ENCODE assay signal across 8 cellular contexts in genomic region chr5:178232920-178233429, GRCh38. TPM values are rescaled to one million over a fixed set of nuclear protein-coding genes. Genes with fewer than 3 reads are reported as not detected.
DNase-seq lines count a peak whose midpoint lies in the region; ATAC-seq and TF ChIP-seq lines count a peak whose summit lies in the region.

No MANE protein-coding gene starts in this region.

- no peaks in the 10 kb centered on the region for H3K9me3 Mint-ChIP-seq in natural killer cell

- peak overlapping the region; percentile 86 to 96 (median 90) for H3K4me3 ChIP-seq in BLaER1 treated with 17β-estradiol and CSF1 and Interleukin-3, amounts not matched to agents 10 nM and 100 nM

- peak overlapping the region; percentile 83 to 100 (median 98) for H3K4me2 ChIP-seq in BLaER1 treated with 17β-estradiol and CSF1 and Interleukin-3, amounts not matched to agents 10 nM and 100 nM

- no peaks in the 10 kb centered on the region for H3K9me3 ChIP-seq in BLaER1 treated with 17β-estradiol and CSF1 and Interleukin-3, amounts not matched to agents 10 nM and 100 nM (replicated peaks in 1 of 11)

- DNase-seq in caudate nucleus (lab: John Stamatoyannopoulos, UW) (peak in 4 of 61 donors; percentile 35 to 77 (median 52)), natural killer cell (no peak), SKM-1 (lab: John Stamatoyannopoulos, UW; ENCODE audit: unreplicated experiment) (no peak), NCI-H510A (lab: John Stamatoyannopoulos, UW) (no peak), NCI-H128 (lab: John Stamatoyannopoulos, UW; ENCODE audit: unreplicated experiment) (no peak)

- peaks cover 33 to 37% (median 35%) of the 10 kb centered on the region in 11 experiments for H3K36me3 ChIP-seq in BLaER1 treated with 17β-estradiol and CSF1 and Interleukin-3, amounts not matched to agents 10 nM and 100 nM

- peaks cover 67 to 93% (median 76%) of the 10 kb centered on the region in 10 experiments for H3K4me1 ChIP-seq in BLaER1 treated with 17β-estradiol and CSF1 and Interleukin-3, amounts not matched to agents 10 nM and 100 nM

- no peak for TF ChIP-seq CTCF in natural killer cell (IDR thresholded peaks at IDR 0.05)

- H3K36me3 Mint-ChIP-seq in natural killer cell: peaks cover 8% of the 10 kb centered on the region

- ATAC-seq in HG03439 (IDR thresholded peaks at IDR 0.05; ENCODE audit: unreplicated experiment): peak; percentile 26
- no peak for ATAC-seq in natural killer cell
- ATAC-seq in GM18498 (IDR thresholded peaks at IDR 0.05; ENCODE audit: unreplicated experiment): no peak

- H3K4me1 Mint-ChIP-seq in natural killer cell: peaks cover 63 to 67% of the 10 kb centered on the region in 2 donors

- intact Hi-C loops in natural killer cell (cut with micrococcal nuclease): loop anchor here (10.0 kb wide), 2 partner anchors 118 to 502 kb away; partner anchors contain the start of genes N4BP3 and ZNF354A

- H3K4me3 Mint-ChIP-seq in natural killer cell: peak overlapping the region; percentile 74

- peak overlapping the region; percentile 88 to 96 (median 93) for H3K27ac ChIP-seq in BLaER1 treated with 17β-estradiol and CSF1 and Interleukin-3, amounts not matched to agents 10 nM and 100 nM
- H3K27ac ChIP-seq in caudate nucleus (ENCODE audit: low read depth, low read length): peak overlapping the region; percentile 93

- H3K27me3 ChIP-seq in BLaER1 treated with 17β-estradiol and CSF1 and Interleukin-3, amounts not matched to agents 10 nM and 100 nM: no peaks in the 10 kb centered on the region

- H3K9ac ChIP-seq in BLaER1 treated with 17β-estradiol and CSF1 and Interleukin-3, amounts not matched to agents 10 nM and 100 nM: peak overlapping the region; percentile 89 to 96 (median 92)

- peak overlapping the region; percentile 70 to 77 for H3K27ac Mint-ChIP-seq in natural killer cell

- H4K20me1 ChIP-seq in BLaER1 treated with 17β-estradiol and CSF1 and Interleukin-3, amounts not matched to agents 10 nM and 100 nM: peaks cover 20 to 42% (median 41%) of the 10 kb centered on the region in 11 experiments; a peak in 21 of 22 replicates

- H3K27me3 Mint-ChIP-seq in natural killer cell (ENCODE audit: low read depth in 2 of 2): no peaks in the 10 kb centered on the region

RNA-seq across cellular contexts. Expression of gene PHYKPL, which starts 0.4 kb away (rescaled TPM):
- 100 to 1,000 TPM; 111 to 134 (median 131) TPM for total RNA-seq in natural killer cell

RNA-seq across cellular contexts. Expression of gene HNRNPAB, which starts 28.6 kb away (rescaled TPM):
- total RNA-seq in natural killer cell: 10 to 100 TPM; 77.6 to 98.4 (median 88.4) TPM

RNA-seq across cellular contexts. Expression of gene GMCL2, which starts 45.8 kb away (rescaled TPM):
- total RNA-seq in natural killer cell: not detected
